8 cellular contexts compared by ENCODE assay signal in the genomic region with DNA sequence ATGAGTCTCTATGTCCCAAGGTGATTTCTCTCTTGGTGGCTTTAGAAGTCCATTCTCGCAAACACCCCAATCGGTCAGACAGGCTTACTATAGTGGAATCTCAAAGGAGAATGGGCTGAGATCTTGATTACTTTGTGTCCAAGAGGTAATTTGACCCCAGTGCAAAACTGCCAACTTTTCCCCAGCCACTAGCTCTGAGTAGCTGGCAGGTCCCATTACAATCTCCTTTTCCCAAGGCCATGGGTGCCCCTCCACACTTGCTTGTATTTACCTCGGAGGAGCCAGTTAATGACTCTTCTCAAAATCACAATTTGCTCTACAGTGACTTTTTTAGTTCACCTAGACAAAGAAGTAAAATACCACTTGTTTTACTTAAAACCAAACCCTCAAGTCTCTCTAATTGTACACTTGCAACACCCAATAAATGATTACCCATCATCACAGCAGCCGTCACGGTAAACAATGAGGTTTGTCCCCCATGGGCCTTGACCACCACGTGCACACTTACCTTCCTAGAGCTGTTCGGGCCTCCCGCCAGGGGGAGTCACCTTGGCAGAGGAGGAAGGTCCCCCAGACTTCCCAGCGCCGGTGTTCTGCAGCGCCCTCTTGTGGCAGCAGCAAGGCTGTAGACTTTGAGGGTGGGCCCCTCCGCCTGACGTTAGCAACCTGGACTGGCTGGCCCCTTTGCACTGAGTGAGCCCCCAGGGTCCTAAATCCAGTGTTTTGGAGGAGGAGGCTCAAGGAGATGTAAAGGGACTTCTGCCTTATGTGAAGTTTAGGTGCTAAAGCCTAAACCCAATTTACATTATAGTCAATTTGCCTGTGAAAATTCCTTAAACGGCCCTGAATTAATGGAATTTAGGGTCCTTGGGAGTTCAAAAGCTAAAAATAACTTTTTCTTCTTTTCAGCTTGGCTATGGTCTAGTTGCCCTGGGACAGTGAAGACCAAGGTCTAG. TPM values are rescaled to one million over a fixed set of nuclear protein-coding genes. Genes with fewer than 3 reads are reported as not detected.
DNase-seq lines count a peak whose midpoint lies in the region; ATAC-seq and TF ChIP-seq lines count a peak whose summit lies in the region.

No MANE protein-coding gene starts in this region.

- ATAC-seq in gastrocnemius medialis (peak in 1 of 2 donors; percentile 15), HG03460 (IDR thresholded peaks at IDR 0.05; ENCODE audit: unreplicated experiment) (no peak)

- H3K27ac ChIP-seq in gastrocnemius medialis: peak overlapping the region; percentile 70 to 86 (median 82)

- no peaks in the 10 kb centered on the region for H3K36me3 ChIP-seq in gastrocnemius medialis

- H3K4me3 ChIP-seq in fibroblast of the aortic adventitia (ENCODE audit: low read depth, low read length) (no peak overlapping the region), gastrocnemius medialis (no peak overlapping the region)

- H3K4me1 ChIP-seq in gastrocnemius medialis: peaks cover 25 to 28% of the 10 kb centered on the region in 2 donors

- in situ Hi-C loops in gastrocnemius medialis (cut with MboI; ENCODE audit: low sequenced_read_pairs in 4 of 4): loop anchor here in 1 of 4 donors (25.0 kb wide), 1 partner anchor 374 kb away; no protein-coding TSS in a partner anchor

- TF ChIP-seq CTCF in fibroblast of the aortic adventitia (IDR thresholded peaks at IDR 0.05; ENCODE audit: insufficient read depth, low read length) (peak; percentile 41), gastrocnemius medialis (IDR thresholded peaks at IDR 0.05 in 4 of 5, conservative IDR thresholded peaks at IDR 0.05 in 1 of 5) (peak; percentile 28 to 70 (median 52))

- no peak for TF ChIP-seq POLR2A in gastrocnemius medialis (IDR thresholded peaks at IDR 0.05)

- intact Hi-C loops in gastrocnemius medialis (cut with DNase I; ENCODE audit: low total_unique reads): loop anchor here (2.0 to 5.0 kb wide), 2 partner anchors 17 to 129 kb away; no protein-coding TSS in a partner anchor

- H3K9me3 ChIP-seq in gastrocnemius medialis: no peaks in the 10 kb centered on the region

- DNase-seq in CMK (ENCODE audit: low read depth) (peak; percentile 71), H4 (ENCODE audit: low spot score) (peak; percentile 61), NOMO-1 treated with DMSO at 0.1 percent for 48 hours (lab: John Stamatoyannopoulos, UW; ENCODE audit: unreplicated experiment) (peak; percentile 50), fibroblast of the aortic adventitia (ENCODE audit: low read depth) (no peak), gastrocnemius medialis (peak in 1 of 2 donors; percentile 50), GOT3 (lab: John Stamatoyannopoulos, UW) (no peak)
- peak; percentile 94 for DNase-seq in activated CD8-positive, alpha-beta memory T cell treated with anti-CD3 and anti-CD28 coated beads, Interleukin-2, amount 50 U/mL, for 48 hours

- H3K27me3 ChIP-seq in gastrocnemius medialis: no peaks in the 10 kb centered on the region

RNA-seq across cellular contexts. Expression of gene HDAC11, which starts 18.7 kb away (rescaled TPM):
- 6.0 and 9.4 TPM in 2 replicates for total RNA-seq in H4 (2014; rRNA removed; shearing (Covaris generic))
- total RNA-seq in fibroblast of the aortic adventitia (ENCODE audit: low replicate concordance) (3.9 and 5.2 TPM in 2 replicates), gastrocnemius medialis (10 to 100 TPM; 13.0 to 40.4 (median 15.8) TPM)

RNA-seq across cellular contexts. Expression of gene NUP210, which starts 41.3 kb away (rescaled TPM):
- 3.1 and 3.7 TPM in 2 replicates for total RNA-seq in H4 (2014; rRNA removed; shearing (Covaris generic))
- total RNA-seq in fibroblast of the aortic adventitia (ENCODE audit: low replicate concordance) (0.33 and 0.45 TPM in 2 replicates), gastrocnemius medialis (1 to 10 TPM; 1.7 to 3.6 (median 2.7) TPM)

Comparison
In these comparisons a context has a peak if more than half of its experiments do, and no peak if none do; other contexts are left out.
1. DNase-seq: peak in CMK (single experiment), H4 (single experiment), NOMO-1 treated with DMSO at 0.1 percent for 48 hours (single experiment) and activated CD8-positive, alpha-beta memory T cell treated with anti-CD3 and anti-CD28 coated beads, Interleukin-2, amount 50 U/mL, for 48 hours (single experiment); none in fibroblast of the aortic adventitia (single experiment) and GOT3 (single experiment).